9 cellular contexts compared by ENCODE assay signal in genomic region chr1:165686971-165687433, GRCh38. TPM values are rescaled to one million over a fixed set of nuclear protein-coding genes. Genes with fewer than 3 reads are reported as not detected.
DNase-seq lines count a peak whose midpoint lies in the region; ATAC-seq lines count a peak whose summit lies in the region.
"Had no signal": no experiment of that assay in that cellular context is flagged by ENCODE, and none has a peak within 500 bp of the region (broad histone marks: within the 10 kb centered on the region; RNA-seq: fewer than 3 reads in every experiment).

No MANE protein-coding gene starts in this region.

- H3K27me3 Mint-ChIP-seq in effector memory CD8-positive, alpha-beta T cell = no peaks in the 10 kb centered on the region

- peaks cover 39 to 40% of the 10 kb centered on the region in 2 donors for H3K4me1 Mint-ChIP-seq in effector memory CD8-positive, alpha-beta T cell (ENCODE audit: low read depth in 2 of 2)

- peaks cover 0 to 2% of the 10 kb centered on the region in 2 donors for H3K9me3 Mint-ChIP-seq in effector memory CD8-positive, alpha-beta T cell

- peak overlapping the region in 1 of 2 donors; percentile 58 for H3K4me3 Mint-ChIP-seq in effector memory CD8-positive, alpha-beta T cell

- H3K27ac Mint-ChIP-seq in effector memory CD8-positive, alpha-beta T cell = peak overlapping the region; percentile 68 to 90

- peak; percentile 40 for ATAC-seq in GM18867 (IDR thresholded peaks at IDR 0.05; ENCODE audit: unreplicated experiment)
- ATAC-seq in GM21515 (IDR thresholded peaks at IDR 0.05; ENCODE audit: unreplicated experiment) = peak; percentile 37
- ATAC-seq in HG03469 (IDR thresholded peaks at IDR 0.05; ENCODE audit: unreplicated experiment) = peak; percentile 35
- ATAC-seq in effector memory CD8-positive, alpha-beta T cell (replicated peaks) = no peak
- no peak for ATAC-seq in HG03108 (IDR thresholded peaks at IDR 0.05; ENCODE audit: unreplicated experiment)

- H3K36me3 Mint-ChIP-seq in effector memory CD8-positive, alpha-beta T cell (ENCODE audit: insufficient read depth) = peaks cover 28% of the 10 kb centered on the region

- no peak for DNase-seq in effector memory CD8-positive, alpha-beta T cell
- DNase-seq in NCI-H2196 (lab: John Stamatoyannopoulos, UW; ENCODE audit: unreplicated experiment) (no peak), occipital lobe (lab: John Stamatoyannopoulos, UW) (no peak)
- DNase-seq: adrenal gland, glutamatergic neuron had no signal

RNA-seq across cellular contexts. Expression of gene ALDH9A1, which starts 11.4 kb away (rescaled TPM):
- total RNA-seq in occipital lobe = 63.2 TPM

RNA-seq across cellular contexts. Expression of gene MGST3, which starts 56.0 kb away (rescaled TPM):
- 200 TPM for total RNA-seq in occipital lobe

Comparison
In these comparisons a context has a peak if more than half of its experiments do, and no peak if none do; other contexts are left out.
1. ATAC-seq: peak in GM18867 (single experiment), GM21515 (single experiment) and HG03469 (single experiment); none in effector memory CD8-positive, alpha-beta T cell (single experiment) and HG03108 (single experiment).